In genomic region chr11:115103921-115104320, GRCh38 we compare ENCODE assay signal across 18 cellular contexts.
DNase-seq lines count a peak whose midpoint lies in the region; ATAC-seq, FAIRE-seq and TF ChIP-seq lines count a peak whose summit lies in the region.
"Had no signal": no experiment of that assay in that cellular context is flagged by ENCODE, and none has a peak within 500 bp of the region (broad histone marks: within the 10 kb centered on the region; RNA-seq: fewer than 3 reads in every experiment).

No MANE protein-coding gene starts in this region.

- peak; percentile 1 to 5 for DNase-seq in A549 (ENCODE audit: low read depth in 1 of 2, low spot score in 1 of 2)
- peak; percentile 39 for DNase-seq in H7
- DNase-seq in OCI-LY7 (ENCODE audit: low spot score) = no peak
- no peak for DNase-seq in neural crest cell (ENCODE audit: low read depth, low spot score)
- DNase-seq in HCEC 1CT = no peak
- no peak for DNase-seq in RCC 7860 (ENCODE audit: low spot score)
- DNase-seq: NCI-H1105 treated with DMSO at 0.1 percent for 48 hours, NCI-H1694, NCI-H2107, NCI-H2227 treated with DMSO at 0.1 percent for 48 hours, NCI-H524 treated with DMSO at 0.1 percent for 48 hours, SW 1271 had no signal

- no TSS peak for BruUV-seq in OCI-LY7 (replicated peaks; lab: Mats Ljungman, UMichigan)

- H3K4me1 Mint-ChIP-seq in neural crest cell = no peaks in the 10 kb centered on the region
- H3K4me1 Mint-ChIP-seq: CD14-positive monocyte had no signal

- ATAC-seq in A549 (no peak), HG02938 (IDR thresholded peaks at IDR 0.05; ENCODE audit: unreplicated experiment) (no peak)
- ATAC-seq: K562 had no signal

- H3K9me3 ChIP-seq in A549 (no peaks in the 10 kb centered on the region), OCI-LY7 (ENCODE audit: low read length) (no peaks in the 10 kb centered on the region)
- H3K9me3 ChIP-seq: SJSA1 had no signal

- H3K27me3 ChIP-seq in H7 (ENCODE audit: control insufficient read depth, insufficient read depth, low read length) = no peaks in the 10 kb centered on the region; the same call in 1 of the 2 replicates
- H3K27me3 ChIP-seq: SJSA1 had no signal

- no peaks in the 10 kb centered on the region for H3K4me1 ChIP-seq in A549
- H3K4me1 ChIP-seq in OCI-LY7 (ENCODE audit: insufficient read depth, low read length, poor library complexity, severe bottlenecking) = no peaks in the 10 kb centered on the region
- H3K4me1 ChIP-seq: SJSA1 had no signal

- WGBS in A549 (ENCODE audit: missing lambda C conversion rate) = 24% methylated on average over 7 of the region's 7 CpGs

- no peaks in the 10 kb centered on the region for H3K36me3 Mint-ChIP-seq in neural crest cell (ENCODE audit: low read depth)
- H3K36me3 Mint-ChIP-seq: CD14-positive monocyte had no signal

- no peak overlapping the region for H3K27ac ChIP-seq in A549
- H3K27ac ChIP-seq in OCI-LY7 (ENCODE audit: low read depth, low read length, poor library complexity, severe bottlenecking) = no peak overlapping the region
- H3K27ac ChIP-seq: SJSA1 had no signal

- TF ChIP-seq EP300 in A549 (IDR thresholded peaks at IDR 0.05) = no peak

- POLR2A ChIA-PET in A549 (lab: Yijun Ruan, JAX) (no interaction called here), OCI-LY7 (lab: Charles Lee) (no interaction called here)

- no peak for TF ChIP-seq RAD21 in A549 (conservative IDR thresholded peaks at IDR 0.05 in 1 of 2, IDR thresholded peaks at IDR 0.05 in 1 of 2)

- peaks cover 8% of the 10 kb centered on the region for H3K27me3 Mint-ChIP-seq in neural crest cell (ENCODE audit: low read depth)

- CTCF ChIA-PET in A549 (lab: Yijun Ruan, JAX) (no interaction called here), OCI-LY7 (lab: Charles Lee; ENCODE audit: unreplicated experiment) (no interaction called here)

- no peaks in the 10 kb centered on the region for H4K20me1 ChIP-seq in OCI-LY7 (ENCODE audit: insufficient read depth, low read length)

- H3K4me3 ChIP-seq in A549 (no peak overlapping the region), H7 (ENCODE audit: insufficient read depth, low read depth, low read length) (no peak overlapping the region), OCI-LY7 (ENCODE audit: low read depth, low read length, poor library complexity, severe bottlenecking) (no peak overlapping the region)
- H3K4me3 ChIP-seq: K562, SJSA1 had no signal

- no peak for TF ChIP-seq CTCF in A549 (IDR thresholded peaks at IDR 0.05)
- TF ChIP-seq CTCF in OCI-LY7 (conservative IDR thresholded peaks at IDR 0.05; ENCODE audit: low read length) = peak; percentile 50
- TF ChIP-seq CTCF in neural crest cell (conservative IDR thresholded peaks at IDR 0.05) = peak; percentile 41

- H3K36me3 ChIP-seq in H7 (replicated peaks; ENCODE audit: control insufficient read depth, insufficient read depth, low read length) (no peaks in the 10 kb centered on the region), OCI-LY7 (ENCODE audit: insufficient read depth, low read length) (no peaks in the 10 kb centered on the region)
- H3K36me3 ChIP-seq: SJSA1 had no signal

- no peaks in the 10 kb centered on the region for H3K79me2 ChIP-seq in OCI-LY7 (ENCODE audit: insufficient read depth, low read depth, low read length)

- no peak overlapping the region for H3K27ac Mint-ChIP-seq in neural crest cell (ENCODE audit: unreplicated experiment)
- H3K27ac Mint-ChIP-seq: CD14-positive monocyte had no signal

- TF ChIP-seq POLR2A in A549 (IDR thresholded peaks at IDR 0.05; ENCODE audit: low read length) = no peak

- no peaks in the 10 kb centered on the region for H3K9me2 ChIP-seq in OCI-LY7 (ENCODE audit: insufficient read depth, low read length)

- intact Hi-C loops in OCI-LY7 (cut with micrococcal nuclease; ENCODE audit: unreplicated experiment) = no loop called here

- no peak overlapping the region for H2AFZ ChIP-seq in OCI-LY7 (ENCODE audit: low read length)

- H3K4me2 ChIP-seq in A549 (no peak overlapping the region), OCI-LY7 (ENCODE audit: low read length) (no peak overlapping the region)

- H3K4me3 Mint-ChIP-seq in neural crest cell = no peak overlapping the region
- H3K4me3 Mint-ChIP-seq: CD14-positive monocyte had no signal

- FAIRE-seq in A549 (lab: Jason Lieb, UNC) = no peak
- no peak for FAIRE-seq in RCC 7860 (lab: Jason Lieb, UNC)
- FAIRE-seq: G401.6, H54, K562 had no signal

- H3K9me3 Mint-ChIP-seq in neural crest cell = no peaks in the 10 kb centered on the region

TF ChIP-seq in A549, 52 proteins besides CTCF, POLR2A, EP300 and RAD21:
- TF ChIP-seq, protein P1, sequence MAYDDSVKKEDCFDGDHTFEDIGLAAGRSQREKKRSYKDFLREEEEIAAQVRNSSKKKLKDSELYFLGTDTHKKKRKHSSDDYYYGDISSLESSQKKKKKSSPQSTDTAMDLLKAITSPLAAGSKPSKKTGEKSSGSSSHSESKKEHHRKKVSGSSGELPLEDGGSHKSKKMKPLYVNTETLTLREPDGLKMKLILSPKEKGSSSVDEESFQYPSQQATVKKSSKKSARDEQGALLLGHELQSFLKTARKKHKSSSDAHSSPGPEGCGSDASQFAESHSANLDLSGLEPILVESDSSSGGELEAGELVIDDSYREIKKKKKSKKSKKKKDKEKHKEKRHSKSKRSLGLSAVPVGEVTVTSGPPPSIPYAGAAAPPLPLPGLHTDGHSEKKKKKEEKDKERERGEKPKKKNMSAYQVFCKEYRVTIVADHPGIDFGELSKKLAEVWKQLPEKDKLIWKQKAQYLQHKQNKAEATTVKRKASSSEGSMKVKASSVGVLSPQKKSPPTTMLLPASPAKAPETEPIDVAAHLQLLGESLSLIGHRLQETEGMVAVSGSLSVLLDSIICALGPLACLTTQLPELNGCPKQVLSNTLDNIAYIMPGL (CRISPR knock-in tag; IDR thresholded peaks at IDR 0.05; ENCODE audit: borderline replicate concordance) = no peak
- no peak for TF ChIP-seq CBX2 (IDR thresholded peaks at IDR 0.05; ENCODE audit: borderline replicate concordance, low read depth)
- TF ChIP-seq CHD2 (IDR thresholded peaks at IDR 0.05; ENCODE audit: low read length, partially characterized antibody) = no peak
- no peak for TF ChIP-seq ESRRA (IDR thresholded peaks at IDR 0.05; ENCODE audit: borderline replicate concordance, low read length)
- TF ChIP-seq ZSCAN20 (CRISPR knock-in tag; IDR thresholded peaks at IDR 0.05) = no peak
- TF ChIP-seq, protein P2, sequence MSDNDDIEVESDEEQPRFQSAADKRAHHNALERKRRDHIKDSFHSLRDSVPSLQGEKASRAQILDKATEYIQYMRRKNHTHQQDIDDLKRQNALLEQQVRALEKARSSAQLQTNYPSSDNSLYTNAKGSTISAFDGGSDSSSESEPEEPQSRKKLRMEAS (IDR thresholded peaks at IDR 0.05) = no peak
- TF ChIP-seq BHLHE40 (IDR thresholded peaks at IDR 0.05; ENCODE audit: low read depth, low read length) = no peak
- TF ChIP-seq TFCP2L1 (CRISPR knock-in tag; IDR thresholded peaks at IDR 0.05) = no peak
- TF ChIP-seq FOSB (CRISPR knock-in tag; IDR thresholded peaks at IDR 0.05) = no peak
- TF ChIP-seq RARB (CRISPR knock-in tag; IDR thresholded peaks at IDR 0.05) = no peak
- TF ChIP-seq SREBF2 (IDR thresholded peaks at IDR 0.05) = no peak

Comparison
In these comparisons a context has a peak if more than half of its experiments do, and no peak if none do; other contexts are left out.
1. DNase-seq: peak in A549 (2 of 2) and H7 (single experiment); none in OCI-LY7 (single experiment), neural crest cell (single experiment), HCEC 1CT (single experiment) and RCC 7860 (single experiment).